ENCODE assay signal across 8 cellular contexts in the genomic region with DNA sequence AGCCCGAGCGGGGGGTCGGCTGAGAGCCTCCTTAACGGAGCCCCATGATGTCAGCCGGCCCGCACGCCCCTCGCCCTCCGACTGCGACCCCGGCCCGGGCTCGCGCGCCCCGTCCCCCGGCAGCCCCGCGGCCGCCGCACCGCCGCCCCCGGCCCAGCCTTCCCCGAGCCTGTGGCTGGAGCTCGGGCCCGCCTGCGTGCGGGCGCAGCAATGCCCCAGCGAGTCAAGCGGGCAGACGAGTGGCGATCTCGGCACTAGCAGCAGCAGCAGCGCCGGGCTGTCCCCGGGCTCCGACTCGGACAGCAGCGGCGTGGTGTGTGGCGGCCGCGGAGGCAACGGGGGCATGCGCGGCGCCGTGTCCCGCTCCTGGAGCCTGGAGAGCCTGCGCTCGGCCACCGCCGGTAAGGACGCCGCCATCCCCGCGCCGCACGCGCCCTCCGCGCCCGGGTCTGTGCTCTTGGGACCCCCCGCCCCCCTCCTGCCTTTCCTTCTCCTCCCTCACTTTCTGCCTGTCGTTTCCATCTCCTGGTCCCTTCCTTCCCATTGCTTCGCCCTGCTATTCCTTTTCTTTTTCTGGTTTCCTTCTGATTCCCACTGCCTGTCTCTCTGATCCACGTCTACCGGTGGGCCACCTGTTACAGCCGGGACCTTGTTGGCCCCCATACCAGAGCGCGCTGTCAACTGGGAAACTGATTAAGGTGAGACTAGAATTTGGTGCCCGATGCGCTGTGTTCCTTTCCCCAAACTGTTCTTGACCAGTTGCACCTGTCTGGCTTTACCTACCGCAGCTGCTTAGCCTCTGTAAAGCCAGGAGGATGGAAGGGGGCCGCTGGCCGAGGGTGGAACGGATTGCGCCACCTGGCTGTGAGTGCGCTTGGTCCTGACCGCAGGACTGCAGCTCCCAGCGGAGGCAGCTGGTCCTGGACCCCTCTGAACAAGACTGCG.
DNase-seq lines count a peak whose midpoint lies in the region; ATAC-seq and TF ChIP-seq lines count a peak whose summit lies in the region.

No MANE protein-coding gene starts in this region.

- peaks cover 64% of the 10 kb centered on the region for H3K27me3 ChIP-seq in HUES48 (ENCODE audit: control insufficient read depth, insufficient read depth, low read length)
- no peaks in the 10 kb centered on the region for H3K27me3 ChIP-seq in mammary epithelial cell (ENCODE audit: insufficient read depth, low read length)
- H3K27me3 ChIP-seq in aorta (ENCODE audit: control insufficient read depth in 1 of 2, insufficient read depth in 2 of 2, low read length in 1 of 2), result peaks cover 0 to 2% of the 10 kb centered on the region in 2 donors
- peaks cover 13 to 60% (median 28%) of the 10 kb centered on the region in 3 donors for H3K27me3 ChIP-seq in sigmoid colon

- TF ChIP-seq POLR2A in sigmoid colon (IDR thresholded peaks at IDR 0.05), result no peak

- H3K9me3 ChIP-seq in HUES48 (ENCODE audit: control insufficient read depth, insufficient read depth, low read length), result no peaks in the 10 kb centered on the region
- no peaks in the 10 kb centered on the region for H3K9me3 ChIP-seq in mammary epithelial cell (replicated peaks; ENCODE audit: insufficient read depth, low read length)
- no peaks in the 10 kb centered on the region for H3K9me3 ChIP-seq in mucosa of descending colon
- no peaks in the 10 kb centered on the region for H3K9me3 ChIP-seq in aorta (ENCODE audit: control insufficient read depth, low read length)
- no peaks in the 10 kb centered on the region for H3K9me3 ChIP-seq in sigmoid colon

- no peak overlapping the region for H2AFZ ChIP-seq in mammary epithelial cell (ENCODE audit: low read depth, low read length)

- TF ChIP-seq CTCF in mammary epithelial cell (conservative IDR thresholded peaks at IDR 0.05 in 1 of 2, IDR thresholded peaks at IDR 0.05 in 1 of 2; ENCODE audit: extremely low read depth in 1 of 2, insufficient read depth in 1 of 2, low read depth in 1 of 2, low read length in 2 of 2) (peak; percentile 6 to 35), mucosa of descending colon (IDR thresholded peaks at IDR 0.05) (no peak), sigmoid colon (IDR thresholded peaks at IDR 0.05) (no peak)

- peak; percentile 10 for DNase-seq in COR-L47 (lab: John Stamatoyannopoulos, UW)
- DNase-seq in mammary epithelial cell, result no peak
- peak in 1 of 3 donors; percentile 17 for DNase-seq in mucosa of descending colon
- DNase-seq in aorta, result no peak
- DNase-seq in sigmoid colon, result no peak

- no peak for TF ChIP-seq EP300 in sigmoid colon (IDR thresholded peaks at IDR 0.05)

- ATAC-seq in mucosa of descending colon (peak; percentile 51), aorta (ENCODE audit: low FRiP score) (no peak), GM21423 (IDR thresholded peaks at IDR 0.05; ENCODE audit: unreplicated experiment) (no peak), HG03520 (IDR thresholded peaks at IDR 0.05; ENCODE audit: unreplicated experiment) (no peak)

- 26% methylated on average over 33 of the region's 84 CpGs for WGBS in mammary epithelial cell (ENCODE audit: low coverage, missing lambda C conversion rate)
- 2 to 5% methylated on average over 42 to 84 of the region's 84 CpGs for WGBS in aorta, 2 donors
- 3 to 5% methylated on average over 84 of the region's 84 CpGs for WGBS in sigmoid colon, 2 donors

- dilution Hi-C loops in mammary epithelial cell (cut with HindIII; ENCODE audit: low sequenced_read_pairs), result no loop called here

- H3K27ac ChIP-seq in HUES48 (ENCODE audit: low read depth, low read length) (no peak overlapping the region), mammary epithelial cell (ENCODE audit: insufficient read depth, low read depth, low read length) (no peak overlapping the region), aorta (ENCODE audit: low read depth in 1 of 2, low read length in 2 of 2) (no peak overlapping the region), sigmoid colon (no peak overlapping the region)

- in situ Hi-C loops in mammary epithelial cell (cut with MboI; ENCODE audit: low sequenced_read_pairs in 2 of 2), result no loop called here

- peaks cover 2% of the 10 kb centered on the region for H4K20me1 ChIP-seq in mammary epithelial cell (ENCODE audit: insufficient read depth, low read length)

- H3K36me3 ChIP-seq in HUES48 (ENCODE audit: control insufficient read depth, insufficient read depth, low read length) (no peaks in the 10 kb centered on the region), mammary epithelial cell (ENCODE audit: insufficient read depth, low read length) (peaks cover 2% of the 10 kb centered on the region), mucosa of descending colon (ENCODE audit: low read depth) (no peaks in the 10 kb centered on the region), aorta (ENCODE audit: control insufficient read depth in 1 of 2, insufficient read depth in 2 of 2, low read length in 1 of 2) (no peaks in the 10 kb centered on the region), sigmoid colon (no peaks in the 10 kb centered on the region)

- intact Hi-C loops in mammary epithelial cell (cut with micrococcal nuclease), result no loop called here
- intact Hi-C loops in mucosa of descending colon (cut with DNase I, micrococcal nuclease), result no loop called here
- intact Hi-C loops in aorta (cut with DNase I), result no loop called here
- intact Hi-C loops in sigmoid colon (cut with DNase I), result no loop called here

- H3K4me1 ChIP-seq in HUES48 (ENCODE audit: control insufficient read depth, insufficient read depth, low read length) (peaks cover 36% of the 10 kb centered on the region), mammary epithelial cell (ENCODE audit: insufficient read depth, low read length) (peaks cover 4% of the 10 kb centered on the region), mucosa of descending colon (ENCODE audit: low read depth) (no peaks in the 10 kb centered on the region), aorta (ENCODE audit: control insufficient read depth in 1 of 2, insufficient read depth in 2 of 2, low read length in 2 of 2) (no peaks in the 10 kb centered on the region), sigmoid colon (peaks cover 0 to 13% (median 7%) of the 10 kb centered on the region in 4 donors)

- CTCF ChIA-PET in mammary epithelial cell (lab: Charles Lee; ENCODE audit: low non-redundant PET), result no interaction called here

- peak overlapping the region; percentile 82 for H3K4me2 ChIP-seq in mammary epithelial cell (ENCODE audit: insufficient read depth, low read depth, low read length)

- H3K4me3 ChIP-seq in HUES48 (ENCODE audit: low read depth, low read length), result peak overlapping the region; percentile 51
- peak overlapping the region in 2 of 3 experiments; percentile 27 to 28 for H3K4me3 ChIP-seq in mammary epithelial cell (replicated peaks in 1 of 3; ENCODE audit: insufficient read depth in 1 of 3, low read depth in 2 of 3, low read length in 3 of 3)
- H3K4me3 ChIP-seq in mucosa of descending colon, result no peak overlapping the region
- H3K4me3 ChIP-seq in aorta (ENCODE audit: low read length in 2 of 2), result peak overlapping the region in 1 of 2 donors; percentile 2
- peak overlapping the region in 2 of 4 donors; percentile 31 to 36 for H3K4me3 ChIP-seq in sigmoid colon

- H3K79me2 ChIP-seq in mammary epithelial cell (ENCODE audit: insufficient read depth, low read length), result no peaks in the 10 kb centered on the region

- no TSS peak for BruUV-seq in mammary epithelial cell (replicated peaks; lab: Mats Ljungman, UMichigan)

- H3K9ac ChIP-seq in HUES48 (ENCODE audit: low read depth, low read length), result no peak overlapping the region
- H3K9ac ChIP-seq in mammary epithelial cell (ENCODE audit: insufficient read depth, low read length), result no peak overlapping the region

Comparison
In these comparisons a context has a peak if more than half of its experiments do, and no peak if none do; other contexts are left out.
1. CTCF ChIP-seq: peak in mammary epithelial cell (2 of 2); none in mucosa of descending colon (single experiment) and sigmoid colon (0 of 4).